In genomic region chr15:40594429-40594836, GRCh38 we compare ENCODE assay signal across 8 cellular contexts. TPM values are rescaled to one million over a fixed set of nuclear protein-coding genes. Genes with fewer than 3 reads are reported as not detected.
DNase-seq lines count a peak whose midpoint lies in the region; ATAC-seq and TF ChIP-seq lines count a peak whose summit lies in the region.

No MANE protein-coding gene starts in this region.

- no peaks in the 10 kb centered on the region for H3K27me3 ChIP-seq in BLaER1
- H3K27me3 ChIP-seq in prostate gland (replicated peaks; ENCODE audit: insufficient read depth): no peaks in the 10 kb centered on the region

- WGBS in prostate gland: 2% methylated on average over 30 of the region's 31 CpGs

- TF ChIP-seq POLR2A in prostate gland (IDR thresholded peaks at IDR 0.05): no peak

- no peak for TF ChIP-seq CTCF in prostate gland (IDR thresholded peaks at IDR 0.05)

- peak overlapping the region; percentile 90 for H3K9ac ChIP-seq in BLaER1

- peak overlapping the region; percentile 85 for H3K4me2 ChIP-seq in BLaER1

- peaks cover 41% of the 10 kb centered on the region for H3K4me1 ChIP-seq in BLaER1
- no peaks in the 10 kb centered on the region for H3K4me1 ChIP-seq in prostate gland (replicated peaks)

- H3K4me3 ChIP-seq in BLaER1: peak overlapping the region; percentile 83
- peak overlapping the region; percentile 44 to 46 for H3K4me3 ChIP-seq in prostate gland

- no peaks in the 10 kb centered on the region for H4K20me1 ChIP-seq in BLaER1

- intact Hi-C loops in Right ventricle myocardium superior (cut with DNase I) (loop anchor here (10.0 kb wide), 1 partner anchor 80 kb away; no protein-coding TSS in a partner anchor), prostate gland (cut with DNase I) (loop anchor here (10.0 kb wide), 1 partner anchor 300 kb away; the partner anchor contains the start of gene VPS18)

- peak; percentile 62 for DNase-seq in NCI-H146 (lab: John Stamatoyannopoulos, UW)
- DNase-seq in activated CD4-positive, CD25-positive, alpha-beta regulatory T cell treated with anti-CD3 and anti-CD28 coated beads, Interleukin-2, amount 50 U/mL, for 72 hours: peak; percentile 64
- peak; percentile 73 for DNase-seq in Right ventricle myocardium superior
- peak; percentile 27 for DNase-seq in prostate gland (ENCODE audit: low spot score)
- DNase-seq in stimulated activated CD4-positive, alpha-beta T cell treated with anti-CD3 and anti-CD28 coated beads, Interleukin-2, amount 100 ng/mL, for 24 hours: no peak

- H3K9me3 ChIP-seq in BLaER1 (no peaks in the 10 kb centered on the region), prostate gland (no peaks in the 10 kb centered on the region)

- H3K27ac ChIP-seq in BLaER1: peak overlapping the region; percentile 94
- peak overlapping the region; percentile 91 to 93 for H3K27ac ChIP-seq in prostate gland

- H3K36me3 ChIP-seq in BLaER1 (peaks cover 14% of the 10 kb centered on the region), prostate gland (no peaks in the 10 kb centered on the region)

- peak; percentile 49 for ATAC-seq in GM18498 (IDR thresholded peaks at IDR 0.05; ENCODE audit: unreplicated experiment)
- ATAC-seq in HG02798 (IDR thresholded peaks at IDR 0.05; ENCODE audit: poor library complexity, unreplicated experiment): peak; percentile 54
- peak; percentile 54 for ATAC-seq in Right ventricle myocardium superior (ENCODE audit: poor library complexity)

RNA-seq across cellular contexts. Expression of gene KNL1, which starts 0.4 kb away (rescaled TPM):
- 0.51 TPM for total RNA-seq in Right ventricle myocardium superior
- total RNA-seq in prostate gland: 10 to 100 TPM in 1 of 2 donors, 1 to 10 TPM in 1; 1.6 to 18.7 TPM

RNA-seq across cellular contexts. Expression of gene RPUSD2, which starts 25.3 kb away (rescaled TPM):
- total RNA-seq in Right ventricle myocardium superior (10.1 TPM), prostate gland (10 to 100 TPM; 11.2 to 24.1 TPM)

RNA-seq across cellular contexts. Expression of gene CCDC32, which starts 29.6 kb away (rescaled TPM):
- total RNA-seq in Right ventricle myocardium superior (16.5 TPM), prostate gland (10 to 100 TPM; 17.5 to 27.5 TPM)

Comparison
In these comparisons a context has a peak if more than half of its experiments do, and no peak if none do; other contexts are left out.
1. DNase-seq: peak in NCI-H146 (single experiment), activated CD4-positive, CD25-positive, alpha-beta regulatory T cell treated with anti-CD3 and anti-CD28 coated beads, Interleukin-2, amount 50 U/mL, for 72 hours (single experiment), Right ventricle myocardium superior (single experiment) and prostate gland (single experiment); none in stimulated activated CD4-positive, alpha-beta T cell treated with anti-CD3 and anti-CD28 coated beads, Interleukin-2, amount 100 ng/mL, for 24 hours (0 of 2).
2. Peak in every context shown above with its lines, with median percentiles within 50 percentile points of each other: ATAC-seq.